In the genomic region with DNA sequence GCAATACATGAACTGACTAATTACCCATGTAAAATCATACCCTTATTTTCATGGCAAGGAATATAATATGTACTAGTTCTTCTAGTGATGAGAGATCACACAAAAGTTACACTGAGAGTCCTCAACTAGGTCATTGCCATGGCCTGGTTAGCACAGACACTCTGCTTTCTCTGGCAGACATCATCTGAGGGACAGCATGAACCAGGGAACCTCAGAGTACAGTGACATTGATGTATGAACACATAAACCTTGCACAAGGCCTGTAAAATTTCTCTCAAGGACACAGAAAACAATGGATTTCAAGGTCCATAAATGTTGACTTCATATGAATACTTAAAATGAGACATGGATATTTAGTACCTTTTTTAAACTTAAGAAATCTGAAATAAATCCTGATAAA, we compare ENCODE assay signal across 28 cellular contexts.
"Had no signal": no experiment of that assay in that cellular context is flagged by ENCODE, and none has a peak within 500 bp of the region (broad histone marks: within the 10 kb centered on the region; RNA-seq: fewer than 3 reads in every experiment).

No MANE protein-coding gene starts in this region.

- DNase-seq: activated CD4-positive, alpha-beta memory T cell treated with anti-CD3 and anti-CD28 coated beads for 36 hours; activated CD4-positive, alpha-beta T cell treated with anti-CD3 and anti-CD28 coated beads for 36 hours; activated CD4-positive, alpha-beta T cell treated with anti-CD3 and anti-CD28 coated beads, Interleukin-2, amount 10 ng/mL, durations not matched to agents 7 days and 5 days; activated CD8-positive, alpha-beta memory T cell treated with anti-CD3 and anti-CD28 coated beads, Interleukin-2, amount 50 U/mL, for 4 hours; activated effector memory CD4-positive, alpha-beta T cell treated with Interleukin-2 at 50 U/mL for 16 hours; activated naive CD4-positive, alpha-beta T cell treated with anti-CD3 and anti-CD28 coated beads, Interleukin-2, amount 10 ng/mL, durations not matched to agents 7 days and 5 days; activated naive CD8-positive, alpha-beta T cell treated with anti-CD3 and anti-CD28 coated beads, Interleukin-2, amount 50 U/mL, for 24 hours; activated T-cell treated with anti-CD3 and anti-CD28 coated beads, Interleukin-2, amount 50 U/mL, for 48 hours; anterior cingulate cortex; caudate nucleus; MM.1S; MV-4-11; NCI-H1092; NCI-H1436 treated with DMSO at 0.1 percent for 48 hours; NCI-H1694 treated with DMSO at 0.1 percent for 48 hours; NCI-H2029 treated with DMSO at 0.1 percent for 48 hours; NCI-H2107; NCI-H226; NCI-H446 treated with DMSO at 0.1 percent for 48 hours; NCI-H524; NCI-H69; PC-9; Right ventricle myocardium superior; T1000 had no signal

- H3K27ac ChIP-seq: KMS-11, PC-9, SK-N-MC had no signal

- H3K9ac ChIP-seq: KMS-11 had no signal

- H3K4me3 ChIP-seq: PC-9, SK-N-MC had no signal

- ATAC-seq: activated CD4-positive, alpha-beta T cell treated with anti-CD3 and anti-CD28 coated beads for 36 hours; activated CD4-positive, CD25-positive, alpha-beta regulatory T cell treated with anti-CD3 and anti-CD28 coated beads, Interleukin-2, amount 50 U/mL, for 24 hours; activated naive CD8-positive, alpha-beta T cell treated with anti-CD3 and anti-CD28 coated beads, Interleukin-2, amount 50 U/mL, for 24 hours; WTC11 had no signal
